ENCODE assay signal across 22 cellular contexts in genomic region chr15:58465070-58465469, GRCh38. TPM values are rescaled to one million over a fixed set of nuclear protein-coding genes. Genes with fewer than 3 reads are reported as not detected.
A peak's percentile ranks its signal among the peaks of the same experiment; 100 is the strongest.
DNase-seq lines count a peak whose midpoint lies in the region; ATAC-seq and TF ChIP-seq lines count a peak whose summit lies in the region.
"Had no signal": no experiment of that assay in that cellular context is flagged by ENCODE, and none has a peak within 500 bp of the region (broad histone marks: within the 10 kb centered on the region; RNA-seq: fewer than 3 reads in every experiment).

No MANE protein-coding gene starts in this region.

- intact Hi-C loops in Calu3 (cut with micrococcal nuclease; ENCODE audit: unreplicated experiment) (loop anchor here (5.0 to 10.0 kb wide), 2 partner anchors 238 to 280 kb away; partner anchors contain the start of gene ADAM10), right lobe of liver (cut with DNase I) (no loop called here)

- TF ChIP-seq CTCF in Calu3 (IDR thresholded peaks at IDR 0.05; ENCODE audit: unreplicated experiment), result no peak
- TF ChIP-seq CTCF in right lobe of liver (IDR thresholded peaks at IDR 0.05), result no peak

- H3K27me3 ChIP-seq in BLaER1, result no peaks in the 10 kb centered on the region
- no peaks in the 10 kb centered on the region for H3K27me3 ChIP-seq in right lobe of liver
- H3K27me3 ChIP-seq in H7 (ENCODE audit: control insufficient read depth, insufficient read depth, low read length), result no peaks in the 10 kb centered on the region
- H3K27me3 ChIP-seq: SJSA1 had no signal

- no peak for ATAC-seq in activated T-helper 17 cell treated with anti-CD3 and anti-CD28 coated beads, Interleukin-2, amount 50 U/mL, for 72 hours (replicated peaks)
- ATAC-seq in right lobe of liver, result no peak
- ATAC-seq in HG03097 (IDR thresholded peaks at IDR 0.05; ENCODE audit: low FRiP score, unreplicated experiment), result no peak
- ATAC-seq: A549 had no signal

- no peak for TF ChIP-seq POLR2A in right lobe of liver (IDR thresholded peaks at IDR 0.05)

- CTCF ChIA-PET in Calu3 (lab: Charles Lee), result no interaction called here

- peak overlapping the region; percentile 88 for H3K27ac Mint-ChIP-seq in Calu3 (ENCODE audit: unreplicated experiment)
- peak overlapping the region; percentile 37 for H3K27ac Mint-ChIP-seq in activated T-helper 17 cell treated with anti-CD3 and anti-CD28 coated beads, Interleukin-2, amount 50 U/mL, for 72 hours
- H3K27ac Mint-ChIP-seq: B cell; CD4-positive, CD25-positive, alpha-beta regulatory T cell had no signal

- H3K9ac ChIP-seq in BLaER1, result no peak overlapping the region

- H3K4me2 ChIP-seq in BLaER1, result peak overlapping the region; percentile 59
- H3K4me2 ChIP-seq: A549 had no signal

- peaks cover 82% of the 10 kb centered on the region for H3K4me1 Mint-ChIP-seq in Calu3 (ENCODE audit: low read depth, unreplicated experiment)
- H3K4me1 Mint-ChIP-seq in activated T-helper 17 cell treated with anti-CD3 and anti-CD28 coated beads, Interleukin-2, amount 50 U/mL, for 72 hours, result peaks cover 16% of the 10 kb centered on the region
- H3K4me1 Mint-ChIP-seq: B cell had no signal

- no TSS peak for BruUV-seq in Calu3 (replicated peaks; lab: Mats Ljungman, UMichigan)

- no peaks in the 10 kb centered on the region for H3K27me3 Mint-ChIP-seq in Calu3 (ENCODE audit: unreplicated experiment)
- no peaks in the 10 kb centered on the region for H3K27me3 Mint-ChIP-seq in activated T-helper 17 cell treated with anti-CD3 and anti-CD28 coated beads, Interleukin-2, amount 50 U/mL, for 72 hours
- H3K27me3 Mint-ChIP-seq: CD4-positive, CD25-positive, alpha-beta regulatory T cell had no signal

- H3K4me1 ChIP-seq in BLaER1, result peaks cover 99% of the 10 kb centered on the region
- H3K4me1 ChIP-seq in right lobe of liver, result peaks cover 0 to 48% (median 17%) of the 10 kb centered on the region in 4 donors

- H4K20me1 ChIP-seq in BLaER1, result no peaks in the 10 kb centered on the region

- peak overlapping the region; percentile 36; the same call in 1 of the 2 replicates for H3K27ac ChIP-seq in BLaER1
- H3K27ac ChIP-seq in right lobe of liver, result peak overlapping the region; percentile 4 to 82 (median 72)
- H3K27ac ChIP-seq: SJSA1 had no signal

- peaks cover 39% of the 10 kb centered on the region for H3K36me3 Mint-ChIP-seq in Calu3 (ENCODE audit: insufficient read depth, unreplicated experiment)
- no peaks in the 10 kb centered on the region for H3K36me3 Mint-ChIP-seq in activated T-helper 17 cell treated with anti-CD3 and anti-CD28 coated beads, Interleukin-2, amount 50 U/mL, for 72 hours (ENCODE audit: low read depth)
- H3K36me3 Mint-ChIP-seq: CD4-positive, CD25-positive, alpha-beta regulatory T cell had no signal

- no peak overlapping the region for H3K4me3 Mint-ChIP-seq in Calu3 (ENCODE audit: low read depth, unreplicated experiment)
- no peak overlapping the region for H3K4me3 Mint-ChIP-seq in activated T-helper 17 cell treated with anti-CD3 and anti-CD28 coated beads, Interleukin-2, amount 50 U/mL, for 72 hours
- H3K4me3 Mint-ChIP-seq: B cell; CD4-positive, CD25-positive, alpha-beta regulatory T cell had no signal

- H3K9me3 ChIP-seq in BLaER1 (no peaks in the 10 kb centered on the region), right lobe of liver (no peaks in the 10 kb centered on the region)
- H3K9me3 ChIP-seq: SJSA1 had no signal

- H3K4me3 ChIP-seq in BLaER1 (no peak overlapping the region), right lobe of liver (no peak overlapping the region), H7 (ENCODE audit: insufficient read depth, low read depth, low read length) (no peak overlapping the region)
- H3K4me3 ChIP-seq: A549, SJSA1 had no signal

- peaks cover 3% of the 10 kb centered on the region for H3K9me3 Mint-ChIP-seq in Calu3 (ENCODE audit: low read depth, unreplicated experiment)
- H3K9me3 Mint-ChIP-seq in activated T-helper 17 cell treated with anti-CD3 and anti-CD28 coated beads, Interleukin-2, amount 50 U/mL, for 72 hours, result no peaks in the 10 kb centered on the region
- H3K9me3 Mint-ChIP-seq: CD4-positive, CD25-positive, alpha-beta regulatory T cell had no signal

- no peak for DNase-seq in Calu3
- no peak for DNase-seq in right lobe of liver
- no peak for DNase-seq in HCEC 1CT
- no peak for DNase-seq in HUDEP-2 (lab: John Stamatoyannopoulos, UW; ENCODE audit: unreplicated experiment in 76 of 76)
- no peak for DNase-seq in H7
- DNase-seq: CD4-positive, CD25-positive, alpha-beta regulatory T cell; COR-L47; DMS153; GF-D8; KBM-7; NCI-H1092 treated with DMSO at 0.1 percent for 48 hours; NCI-H146; NCI-H2029 treated with DMSO at 0.1 percent for 48 hours; NCI-H345; NCI-H524; NCI-H774 had no signal

- H3K36me3 ChIP-seq in BLaER1 (no peaks in the 10 kb centered on the region), right lobe of liver (no peaks in the 10 kb centered on the region), H7 (replicated peaks; ENCODE audit: control insufficient read depth, insufficient read depth, low read length) (no peaks in the 10 kb centered on the region)
- H3K36me3 ChIP-seq: SJSA1 had no signal

RNA-seq across cellular contexts. Expression of gene LIPC, which starts 33.3 kb away (rescaled TPM):
- total RNA-seq in Calu3 (2022), result 0.49 TPM in 1 of 2 replicates, not detected in the other
- total RNA-seq in activated T-helper 17 cell treated with anti-CD3 and anti-CD28 coated beads, Interleukin-2, amount 50 U/mL, for 72 hours, result under 1 TPM; 0.17 to 0.26 TPM
- 100 to 1,000 TPM in 2 of 6 experiments, 10 to 100 TPM in 4; 31.1 to 213 (median 86.1) TPM for total RNA-seq in right lobe of liver
- total RNA-seq in H7 (2014; rRNA removed; shearing (Covaris generic)), result not detected in 2 replicates
- total RNA-seq: B cell had no signal

Comparison
In these comparisons a context has a peak if more than half of its experiments do, and no peak if none do; other contexts are left out.
1. RNA of gene LIPC, which starts 33.3 kb away (total RNA-seq): 31.1 to 213 TPM in right lobe of liver; 0.17 to 0.26 TPM in activated T-helper 17 cell treated with anti-CD3 and anti-CD28 coated beads, Interleukin-2, amount 50 U/mL, for 72 hours, 0.49 TPM in Calu3 and not detected in H7; every median in the first group is over 10 times any median in the second.